ENCODE assay signal across 23 cellular contexts in genomic region chr16:78605548-78606097, GRCh38.
DNase-seq lines count a peak whose midpoint lies in the region; ATAC-seq and TF ChIP-seq lines count a peak whose summit lies in the region.
"Had no signal": no experiment of that assay in that cellular context is flagged by ENCODE, and none has a peak within 500 bp of the region (broad histone marks: within the 10 kb centered on the region; RNA-seq: fewer than 3 reads in every experiment).

No MANE protein-coding gene starts in this region.

- H3K9ac ChIP-seq in stomach smooth muscle (ENCODE audit: low read length in 2 of 2): no peak overlapping the region

- peaks cover 10% of the 10 kb centered on the region for H3K4me1 ChIP-seq in stomach smooth muscle (ENCODE audit: control insufficient read depth, insufficient read depth, low read length)

- peak overlapping the region; percentile 71 for H3K27ac ChIP-seq in stomach smooth muscle (ENCODE audit: low read length)
- H3K27ac ChIP-seq: 22Rv1, suprapubic skin had no signal

- H3K4me3 Mint-ChIP-seq in WTC11: no peak overlapping the region; the same call in 1 of the 2 replicates
- no peak overlapping the region for H3K4me3 Mint-ChIP-seq in activated T-helper 17 cell treated with anti-CD3 and anti-CD28 coated beads, Interleukin-2, amount 50 U/mL, for 72 hours
- H3K4me3 Mint-ChIP-seq: activated CD4-positive, alpha-beta T cell treated with anti-CD3 and anti-CD28 coated beads, Interleukin-2, amount 10 ng/mL, durations not matched to agents 7 days and 5 days; CD8-positive, alpha-beta T cell; nephron had no signal

- POLR2A ChIA-PET in WTC11 (lab: Charles Lee): interaction anchor here (0.9 kb wide), 1 partner anchor 29 kb away, joined by 3 read pairs; no protein-coding TSS in a partner anchor

- intact Hi-C loops in left ventricle myocardium superior (cut with micrococcal nuclease): no loop called here

- no peaks in the 10 kb centered on the region for H3K36me3 ChIP-seq in stomach smooth muscle (ENCODE audit: control insufficient read depth in 2 of 2, insufficient read depth in 2 of 2, low read length in 2 of 2)
- H3K36me3 ChIP-seq: esophagus squamous epithelium, suprapubic skin had no signal

- no peaks in the 10 kb centered on the region; the same call in 1 of the 2 replicates for H3K27me3 Mint-ChIP-seq in WTC11 (ENCODE audit: low read depth)
- no peaks in the 10 kb centered on the region for H3K27me3 Mint-ChIP-seq in activated T-helper 17 cell treated with anti-CD3 and anti-CD28 coated beads, Interleukin-2, amount 50 U/mL, for 72 hours
- H3K27me3 Mint-ChIP-seq: activated CD4-positive, alpha-beta T cell treated with anti-CD3 and anti-CD28 coated beads, Interleukin-2, amount 10 ng/mL, durations not matched to agents 7 days and 5 days had no signal

- no peaks in the 10 kb centered on the region for H3K9me3 ChIP-seq in stomach smooth muscle (ENCODE audit: control insufficient read depth in 2 of 2, low read length in 2 of 2)
- H3K9me3 ChIP-seq: esophagus squamous epithelium, suprapubic skin had no signal

- H3K9me3 Mint-ChIP-seq in WTC11: no peaks in the 10 kb centered on the region
- no peaks in the 10 kb centered on the region for H3K9me3 Mint-ChIP-seq in activated T-helper 17 cell treated with anti-CD3 and anti-CD28 coated beads, Interleukin-2, amount 50 U/mL, for 72 hours
- H3K9me3 Mint-ChIP-seq: activated CD4-positive, alpha-beta T cell treated with anti-CD3 and anti-CD28 coated beads, Interleukin-2, amount 10 ng/mL, durations not matched to agents 7 days and 5 days; CD8-positive, alpha-beta T cell; nephron had no signal

- CTCF ChIA-PET in WTC11 (lab: Charles Lee): no interaction called here

- ATAC-seq in WTC11 (no peak), left ventricle myocardium superior (peak; percentile 76), esophagus mucosa (no peak)
- ATAC-seq in activated T-helper 17 cell treated with anti-CD3 and anti-CD28 coated beads, Interleukin-2, amount 50 U/mL, for 72 hours (replicated peaks): no peak
- ATAC-seq: CD8-positive, alpha-beta T cell; HepG2; left colon; Panc1 had no signal

- H3K4me1 Mint-ChIP-seq in WTC11: peaks cover 74% of the 10 kb centered on the region
- H3K4me1 Mint-ChIP-seq in activated T-helper 17 cell treated with anti-CD3 and anti-CD28 coated beads, Interleukin-2, amount 50 U/mL, for 72 hours: no peaks in the 10 kb centered on the region

- no peaks in the 10 kb centered on the region for H3K36me3 Mint-ChIP-seq in WTC11
- H3K36me3 Mint-ChIP-seq in activated T-helper 17 cell treated with anti-CD3 and anti-CD28 coated beads, Interleukin-2, amount 50 U/mL, for 72 hours (ENCODE audit: low read depth): no peaks in the 10 kb centered on the region
- H3K36me3 Mint-ChIP-seq: CD8-positive, alpha-beta T cell had no signal

- DNase-seq in DMS53 (lab: John Stamatoyannopoulos, UW) (peak; percentile 22), DMS53 treated with DMSO at 0.1 percent for 48 hours (lab: John Stamatoyannopoulos, UW; ENCODE audit: unreplicated experiment) (no peak), WTC11 (ENCODE audit: low spot score) (no peak), left ventricle myocardium superior (no peak)
- no peak for DNase-seq in activated effector memory CD4-positive, alpha-beta T cell treated with Interleukin-2 at 50 U/mL for 16 hours
- DNase-seq: activated CD4-positive, alpha-beta T cell treated with anti-CD3 and anti-CD28 coated beads, Interleukin-2, amount 10 ng/mL, durations not matched to agents 7 days and 5 days; CD8-positive, alpha-beta T cell; DND-41; effector CD8-positive, alpha-beta T cell; esophagus squamous epithelium; GOT3; left colon; NCI-H1092; NCI-H2081 treated with DMSO at 0.1 percent for 48 hours; T-helper 2 cell had no signal

- H3K27me3 ChIP-seq in stomach smooth muscle (ENCODE audit: control insufficient read depth in 1 of 2, insufficient read depth in 2 of 2, low read length in 2 of 2): no peaks in the 10 kb centered on the region
- H3K27me3 ChIP-seq: esophagus squamous epithelium, suprapubic skin had no signal

- no peak for TF ChIP-seq CTCF in WTC11 (IDR thresholded peaks at IDR 0.05)

- no peak overlapping the region for H3K4me3 ChIP-seq in stomach smooth muscle (ENCODE audit: low read length in 2 of 2)
- H3K4me3 ChIP-seq: esophagus squamous epithelium, suprapubic skin had no signal

- peak overlapping the region; percentile 85 for H3K27ac Mint-ChIP-seq in WTC11
- H3K27ac Mint-ChIP-seq in activated T-helper 17 cell treated with anti-CD3 and anti-CD28 coated beads, Interleukin-2, amount 50 U/mL, for 72 hours: no peak overlapping the region
- H3K27ac Mint-ChIP-seq: activated CD4-positive, alpha-beta T cell treated with anti-CD3 and anti-CD28 coated beads, Interleukin-2, amount 10 ng/mL, durations not matched to agents 7 days and 5 days; CD8-positive, alpha-beta T cell had no signal

TF ChIP-seq in WTC11, 78 proteins besides CTCF, POLR2A, EP300 and RAD21 (continues in another document):
- TF ChIP-seq ZNF512 (CRISPR knock-in tag; IDR thresholded peaks at IDR 0.05; ENCODE audit: borderline replicate concordance) (no peak), FOXK1 (CRISPR knock-in tag; IDR thresholded peaks at IDR 0.05) (no peak), ELF4 (CRISPR knock-in tag; IDR thresholded peaks at IDR 0.05; ENCODE audit: low read depth) (no peak), TP53 (CRISPR knock-in tag; IDR thresholded peaks at IDR 0.05) (no peak), USF2 (CRISPR knock-in tag; IDR thresholded peaks at IDR 0.05) (no peak), RELA (CRISPR knock-in tag; IDR thresholded peaks at IDR 0.05; ENCODE audit: borderline replicate concordance) (no peak), AFF4 (CRISPR knock-in tag; IDR thresholded peaks at IDR 0.05; ENCODE audit: borderline replicate concordance) (no peak), ZNF396 (CRISPR knock-in tag; IDR thresholded peaks at IDR 0.05; ENCODE audit: borderline replicate concordance) (no peak), KAT7 (CRISPR knock-in tag; IDR thresholded peaks at IDR 0.05; ENCODE audit: borderline replicate concordance) (no peak)
- TF ChIP-seq, protein P1, sequence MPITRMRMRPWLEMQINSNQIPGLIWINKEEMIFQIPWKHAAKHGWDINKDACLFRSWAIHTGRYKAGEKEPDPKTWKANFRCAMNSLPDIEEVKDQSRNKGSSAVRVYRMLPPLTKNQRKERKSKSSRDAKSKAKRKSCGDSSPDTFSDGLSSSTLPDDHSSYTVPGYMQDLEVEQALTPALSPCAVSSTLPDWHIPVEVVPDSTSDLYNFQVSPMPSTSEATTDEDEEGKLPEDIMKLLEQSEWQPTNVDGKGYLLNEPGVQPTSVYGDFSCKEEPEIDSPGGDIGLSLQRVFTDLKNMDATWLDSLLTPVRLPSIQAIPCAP (CRISPR knock-in tag; IDR thresholded peaks at IDR 0.05): no peak
